ENCODE assay signal across 3 cellular contexts in the genomic region with DNA sequence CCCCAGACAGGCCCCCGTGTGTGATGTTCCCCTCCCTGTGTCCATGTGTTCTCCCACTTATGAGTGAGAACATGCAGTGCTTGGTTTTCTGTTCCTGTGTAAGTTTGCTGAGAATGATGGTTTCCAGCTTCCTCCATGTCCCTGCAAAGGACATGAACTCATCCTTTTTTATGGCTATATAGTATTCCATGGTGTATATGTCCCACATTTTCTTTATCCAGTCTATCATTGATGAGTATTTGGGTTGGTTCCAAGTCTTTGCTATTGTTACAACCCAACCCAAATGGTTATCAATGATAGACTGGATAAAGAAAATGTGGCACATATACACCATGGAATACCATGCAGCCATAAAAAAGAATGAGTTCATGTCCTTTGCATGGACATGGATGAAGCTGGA.
DNase-seq lines count a peak whose midpoint lies in the region; ATAC-seq, FAIRE-seq and TF ChIP-seq lines count a peak whose summit lies in the region.
"Not testable (repeated sequence)": the region's sequence is repeated elsewhere in the genome, so short reads cannot be mapped to it uniquely, and the experiment has no call there.

No MANE protein-coding gene starts in this region.

- 0 out of 2 replicates have a peak overlapping the region, but pooled peaks have one; percentile 65 for H2AK5ac ChIP-seq in IMR-90 (ENCODE audit: low read depth, low read length)

- not testable (repeated sequence) for TF ChIP-seq CTCF in HEK293 (tag by site-specific recombination; IDR thresholded peaks at IDR 0.05); IMR-90 (conservative IDR thresholded peaks at IDR 0.05; ENCODE audit: low read depth, low read length); K562 (IDR thresholded peaks at IDR 0.05 in 2 of 3, conservative IDR thresholded peaks at IDR 0.05 in 1 of 3; ENCODE audit: insufficient read depth in 2 of 3, low read depth in 1 of 3, low read length in 3 of 3)

- not testable (repeated sequence) for H3K79me1 ChIP-seq in IMR-90 (ENCODE audit: low read depth in 1 of 2, low read length in 2 of 2)

- not testable (repeated sequence) for H3K27me3 ChIP-seq in IMR-90 (ENCODE audit: control insufficient read depth, insufficient read depth, low read length); K562 (ENCODE audit: control insufficient read depth in 2 of 2, insufficient read depth in 2 of 2, low read length in 2 of 2)

- H3K4me2 ChIP-seq in IMR-90 (ENCODE audit: low read depth, low read length); K562 (ENCODE audit: insufficient read depth, low read length): not testable (repeated sequence)

- H3K4me1 ChIP-seq in HEK293 (ENCODE audit: control insufficient read depth, insufficient read depth, low read length); IMR-90 (ENCODE audit: control insufficient read depth, insufficient read depth, low read length); K562 (replicated peaks in 1 of 2; ENCODE audit: control insufficient read depth in 2 of 2, insufficient read depth in 2 of 2, low read length in 2 of 2): not testable (repeated sequence)

- H4K91ac ChIP-seq in IMR-90 (ENCODE audit: insufficient read depth, low read depth, low read length) = peak overlapping the region; percentile 95

- peak overlapping the region; percentile 89 for H2BK5ac ChIP-seq in IMR-90 (ENCODE audit: low read depth, low read length, poor library complexity, severe bottlenecking)

- peak overlapping the region; percentile 94 for H3K4ac ChIP-seq in IMR-90 (ENCODE audit: low read depth, low read length)

- H4K20me1 ChIP-seq in IMR-90 (ENCODE audit: insufficient read depth, low read length); K562 (replicated peaks; ENCODE audit: control insufficient read depth, insufficient read depth, low read length): not testable (repeated sequence)

- intact Hi-C loops in IMR-90 (cut with micrococcal nuclease) = loop anchor here (1.0 to 5.0 kb wide), 3 partner anchors 29 to 1924 kb away; no protein-coding TSS in a partner anchor
- intact Hi-C loops in K562 (cut with micrococcal nuclease) = not testable (repeated sequence)

- H3K9me1 ChIP-seq in IMR-90 (ENCODE audit: insufficient read depth, low read length); K562 (ENCODE audit: control insufficient read depth, insufficient read depth, low read length): not testable (repeated sequence)

- H3K9ac ChIP-seq in IMR-90 (ENCODE audit: low read depth, low read length); K562 (ENCODE audit: insufficient read depth in 1 of 2, low read depth in 2 of 2, low read length in 2 of 2): not testable (repeated sequence)

- no CpG with 5 or more reads among the region's 1 CpG for WGBS in IMR-90 (ENCODE audit: extremely low coverage in 2 of 2, insufficient read length in 1 of 2), 2 experiments
- WGBS in K562 (ENCODE audit: insufficient coverage, low coverage, missing lambda C conversion rate) = 10% methylated on average over 1 of the region's 1 CpG

- H2AK9ac ChIP-seq in IMR-90 (replicated peaks; ENCODE audit: low read depth, low read length, poor library complexity) = not testable (repeated sequence)

- not testable (repeated sequence) for TF ChIP-seq RAD21 in IMR-90 (IDR thresholded peaks at IDR 0.05; ENCODE audit: low read length); K562 (CRISPR knock-in tag; conservative IDR thresholded peaks at IDR 0.05 in 1 of 2, IDR thresholded peaks at IDR 0.05 in 1 of 2)

- not testable (repeated sequence) for H3K56ac ChIP-seq in IMR-90 (ENCODE audit: extremely low read depth, insufficient read depth, low read length)

- H4K5ac ChIP-seq in IMR-90 (ENCODE audit: low read depth, low read length) = peak overlapping the region; percentile 21; the same call in 1 of the 2 replicates

- peak overlapping the region; percentile 98 for H2BK120ac ChIP-seq in IMR-90 (ENCODE audit: low read depth, low read length)

- DNase-seq in IMR-90; K562 (ENCODE audit: extremely low read depth in 1 of 4, low spot score in 3 of 4): not testable (repeated sequence)

- H2BK20ac ChIP-seq in IMR-90 (ENCODE audit: low read depth, low read length) = peak overlapping the region; percentile 97

- not testable (repeated sequence) for TF ChIP-seq EP300 in K562 (IDR thresholded peaks at IDR 0.05; ENCODE audit: low read length)

- POLR2A ChIA-PET in HEK293 (lab: Yijun Ruan, JAX); IMR-90 (lab: Charles Lee; ENCODE audit: unreplicated experiment); K562 (lab: Yijun Ruan, JAX): not testable (repeated sequence)

- ATAC-seq in IMR-90 (ENCODE audit: low read depth); K562: not testable (repeated sequence)

- CTCF ChIA-PET in HEK293 (lab: Yijun Ruan, JAX); IMR-90 (lab: Yijun Ruan, JAX); K562 (lab: Yijun Ruan, JAX; ENCODE audit: low intra/inter-chr PET ratio): not testable (repeated sequence)

- not testable (repeated sequence) for BruUV-seq in IMR-90 (replicated peaks; lab: Mats Ljungman, UMichigan); K562 (replicated peaks; lab: Mats Ljungman, UMichigan)

- in situ Hi-C loops in IMR-90 (cut with MboI; ENCODE audit: low sequenced_read_pairs); K562 (cut with MboI): not testable (repeated sequence)

- not testable (repeated sequence) for H3K36me3 ChIP-seq in HEK293 (ENCODE audit: control insufficient read depth in 2 of 2, insufficient read depth in 1 of 2, low read length in 2 of 2); IMR-90 (ENCODE audit: control insufficient read depth, insufficient read depth, low read length); K562 (ENCODE audit: control insufficient read depth, insufficient read depth, low read length)

- peak overlapping the region; percentile 56 for H3K14ac ChIP-seq in IMR-90 (replicated peaks; ENCODE audit: low read depth, low read length)

- dilution Hi-C loops in IMR-90 (cut with HindIII; ENCODE audit: low sequenced_read_pairs, unreplicated experiment) = not testable (repeated sequence)

- not testable (repeated sequence) for H3K27ac ChIP-seq in HEK293 (ENCODE audit: extremely low read depth, low read depth, low read length); K562 (ENCODE audit: extremely low read depth, low read depth, low read length)
- peak overlapping the region; percentile 79 for H3K27ac ChIP-seq in IMR-90 (ENCODE audit: insufficient read depth, low read length)

- H3K4me3 ChIP-seq in HEK293 (ENCODE audit: low read depth, low read length); IMR-90 (ENCODE audit: insufficient read depth, low read depth, low read length); K562: not testable (repeated sequence)

- H3K79me2 ChIP-seq in K562 (ENCODE audit: control insufficient read depth, insufficient read depth, low read length) = not testable (repeated sequence)

- H2BK15ac ChIP-seq in IMR-90 (ENCODE audit: low read depth, low read length) = peak overlapping the region; percentile 50; the same call in 1 of the 3 replicates

- peak overlapping the region; percentile 58; the same call in 1 of the 2 replicates for H3K18ac ChIP-seq in IMR-90 (ENCODE audit: low read depth, low read length)

- not testable (repeated sequence) for H3K9me3 ChIP-seq in HEK293 (ENCODE audit: control insufficient read depth, insufficient read depth, low read depth, low read length); IMR-90 (ENCODE audit: control insufficient read depth, insufficient read depth, low read length); K562 (replicated peaks; ENCODE audit: control insufficient read depth, insufficient read depth, low read depth, low read length)

- FAIRE-seq in K562 (lab: Jason Lieb, UNC) = not testable (repeated sequence)

- peak overlapping the region; percentile 88 to 89; a peak in 3 of 4 replicates for H4K8ac ChIP-seq in IMR-90 (ENCODE audit: low read depth in 2 of 2, low read length in 2 of 2)

- H3K23ac ChIP-seq in IMR-90 (ENCODE audit: low read depth, low read length) = not testable (repeated sequence)

- not testable (repeated sequence) for H2AFZ ChIP-seq in IMR-90 (replicated peaks; ENCODE audit: low read length, poor library complexity); K562 (ENCODE audit: low read depth, low read length)

- not testable (repeated sequence) for TF ChIP-seq POLR2A in IMR-90 (IDR thresholded peaks at IDR 0.05; ENCODE audit: low read depth, low read length); K562 (conservative IDR thresholded peaks at IDR 0.05)

TF ChIP-seq in HEK293, 187 proteins besides CTCF, POLR2A, EP300 and RAD21:
- TF ChIP-seq ZNF146 (tag by site-specific recombination; IDR thresholded peaks at IDR 0.05) = peak; percentile 77

TF ChIP-seq in K562, 482 proteins besides CTCF, POLR2A, EP300 and RAD21:
- TF ChIP-seq BCOR (IDR thresholded peaks at IDR 0.05) = peak; percentile 51; the same call in 1 of the 2 replicates
- TF ChIP-seq ZNF146 (CRISPR knock-in tag; IDR thresholded peaks at IDR 0.05; ENCODE audit: unreplicated experiment) = peak; percentile 77
